24 cellular contexts compared by ENCODE assay signal in the genomic region with DNA sequence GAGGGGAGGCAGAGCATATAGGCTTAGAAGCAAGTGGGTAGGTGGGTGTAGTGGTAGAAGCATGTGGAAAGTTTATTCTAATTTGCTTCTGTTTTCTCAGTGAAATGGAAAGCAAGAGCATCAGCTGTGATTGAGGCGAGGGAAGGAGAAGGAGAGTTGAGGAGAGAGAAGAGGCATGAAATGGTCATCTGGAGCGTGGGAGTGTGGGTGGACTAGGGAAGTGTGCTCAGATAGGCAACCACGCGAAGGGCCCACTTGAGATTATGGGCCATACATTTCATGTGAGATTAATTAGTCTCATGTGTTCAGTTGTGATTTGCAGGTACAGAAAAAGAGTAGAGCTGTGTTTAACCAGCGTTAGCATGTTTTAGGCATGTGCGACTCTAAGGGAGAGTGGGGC.
"Had no signal": no experiment of that assay in that cellular context is flagged by ENCODE, and none has a peak within 500 bp of the region (broad histone marks: within the 10 kb centered on the region; RNA-seq: fewer than 3 reads in every experiment).

No MANE protein-coding gene starts in this region.

- H3K9ac ChIP-seq: SK-N-SH had no signal

- DNase-seq: Karpas-422, KG1, MM.1S, NCI-H1092 treated with DMSO at 0.1 percent for 48 hours, NCI-H1436, NCI-H187, NCI-H2029, NCI-H2081 treated with DMSO at 0.1 percent for 48 hours, NCI-H2171, NCI-H226, NCI-H446, NCI-H510A, NCI-H524 treated with DMSO at 0.1 percent for 48 hours, NCI-H69, NCI-H774, PC-3, Right ventricle myocardium superior, RPMI8226, SIG-M5, SK-N-SH, SW 1271 had no signal

- H3K9me3 ChIP-seq: Peyer's patch, SJSA1, SK-N-SH had no signal

- H3K4me2 ChIP-seq: SK-N-SH had no signal

- H3K27ac ChIP-seq: HL-60, Peyer's patch, SJSA1 had no signal

- H3K4me1 ChIP-seq: Peyer's patch, SJSA1 had no signal

- ATAC-seq: PC-3 had no signal

- H3K27me3 ChIP-seq: Peyer's patch, SJSA1 had no signal

- H3K4me3 ChIP-seq: Peyer's patch, SJSA1 had no signal
